ENCODE assay signal across 1 cellular context in genomic region chr4:89296871-89297270, GRCh38.
TF ChIP-seq lines count a peak whose summit lies in the region.

No MANE protein-coding gene starts in this region.

TF ChIP-seq in WTC11, 78 proteins besides CTCF, POLR2A, EP300 and RAD21 (continued from another document):
- TF ChIP-seq ZNF281 (CRISPR knock-in tag; IDR thresholded peaks at IDR 0.05): no peak
- no peak for TF ChIP-seq KAT7 (CRISPR knock-in tag; IDR thresholded peaks at IDR 0.05; ENCODE audit: borderline replicate concordance)
- no peak for TF ChIP-seq RORB (CRISPR knock-in tag; IDR thresholded peaks at IDR 0.05)
- TF ChIP-seq ATF3 (CRISPR knock-in tag; conservative IDR thresholded peaks at IDR 0.05): no peak
- TF ChIP-seq ZNF512 (CRISPR knock-in tag; IDR thresholded peaks at IDR 0.05; ENCODE audit: borderline replicate concordance): no peak
- no peak for TF ChIP-seq STAT6 (CRISPR knock-in tag; conservative IDR thresholded peaks at IDR 0.05; ENCODE audit: low read depth)
- no peak for TF ChIP-seq ATF1 (CRISPR knock-in tag; IDR thresholded peaks at IDR 0.05)
- TF ChIP-seq CREM (CRISPR knock-in tag; IDR thresholded peaks at IDR 0.05): no peak
- no peak for TF ChIP-seq CBFB (CRISPR knock-in tag; IDR thresholded peaks at IDR 0.05; ENCODE audit: low read depth)
- no peak for TF ChIP-seq FOXP4 (CRISPR knock-in tag; IDR thresholded peaks at IDR 0.05)
- TF ChIP-seq GTF2I (CRISPR knock-in tag; conservative IDR thresholded peaks at IDR 0.05): no peak
- no peak for TF ChIP-seq ATF2 (CRISPR knock-in tag; IDR thresholded peaks at IDR 0.05; ENCODE audit: borderline replicate concordance, low read depth)
